8 cellular contexts compared by ENCODE assay signal in genomic region chr2:201149064-201149820, GRCh38. TPM values are rescaled to one million over a fixed set of nuclear protein-coding genes. Genes with fewer than 3 reads are reported as not detected.
DNase-seq lines count a peak whose midpoint lies in the region; ATAC-seq and TF ChIP-seq lines count a peak whose summit lies in the region.

No MANE protein-coding gene starts in this region.

- TSS peak; percentile 32 for BruUV-seq in MCF 10A (replicated peaks; lab: Mats Ljungman, UMichigan)

- CTCF ChIA-PET in activated CD4-positive, alpha-beta T cell treated with anti-CD3 and anti-CD28 coated beads for 36 hours (lab: Charles Lee) = interaction anchor here (1.0 to 1.2 kb wide), 3 partner anchors 10 to 44 kb away, joined by 3 to 5 read pairs (median 3); no protein-coding TSS in a partner anchor
- CTCF ChIA-PET in MCF 10A (lab: Yijun Ruan, JAX) = interaction anchor here (0.9 to 5.2 kb wide), 8 partner anchors 9 to 83 kb away, joined by 3 to 24 read pairs (median 6); no protein-coding TSS in a partner anchor

- peaks cover 58% of the 10 kb centered on the region for H3K36me3 Mint-ChIP-seq in activated CD4-positive, alpha-beta T cell treated with anti-CD3 and anti-CD28 coated beads for 36 hours (ENCODE audit: low read depth)
- peaks cover 75% of the 10 kb centered on the region for H3K36me3 Mint-ChIP-seq in MCF 10A (ENCODE audit: insufficient read depth, unreplicated experiment)

- H3K9me3 ChIP-seq in subcutaneous abdominal adipose tissue (ENCODE audit: control insufficient read depth in 5 of 5, low read length in 5 of 5) = no peaks in the 10 kb centered on the region

- POLR2A ChIA-PET in activated CD4-positive, alpha-beta T cell treated with anti-CD3 and anti-CD28 coated beads for 36 hours (lab: Charles Lee) = no interaction called here
- POLR2A ChIA-PET in MCF 10A (lab: Yijun Ruan, JAX) = interaction anchor here (0.7 to 12.7 kb wide), 14 partner anchors 9 to 259 kb away, joined by 3 to 198 read pairs (median 8); partner anchors contain the start of genes CFLAR, HYCC2, NDUFB3 and ORC2

- H3K27me3 ChIP-seq in subcutaneous abdominal adipose tissue (ENCODE audit: control insufficient read depth in 5 of 5, insufficient read depth in 4 of 5, low read length in 5 of 5) = no peaks in the 10 kb centered on the region

- H3K4me3 Mint-ChIP-seq in activated CD4-positive, alpha-beta T cell treated with anti-CD3 and anti-CD28 coated beads for 36 hours = no peak overlapping the region
- peak overlapping the region; percentile 61 for H3K4me3 Mint-ChIP-seq in MCF 10A (ENCODE audit: unreplicated experiment)

- TF ChIP-seq CTCF in MCF 10A (IDR thresholded peaks at IDR 0.05; ENCODE audit: unreplicated experiment) = no peak

- peak overlapping the region; percentile 92 for H3K27ac ChIP-seq in subcutaneous abdominal adipose tissue (ENCODE audit: low read depth, low read length)

- H3K36me3 ChIP-seq in subcutaneous abdominal adipose tissue (ENCODE audit: control insufficient read depth in 5 of 5, insufficient read depth in 5 of 5, low read length in 5 of 5) = peaks cover 36 to 71% (median 60%) of the 10 kb centered on the region in 5 donors

- H3K27me3 Mint-ChIP-seq in activated CD4-positive, alpha-beta T cell treated with anti-CD3 and anti-CD28 coated beads for 36 hours = no peaks in the 10 kb centered on the region
- H3K27me3 Mint-ChIP-seq in MCF 10A (ENCODE audit: insufficient read depth, unreplicated experiment) = no peaks in the 10 kb centered on the region

- peaks cover 4 to 43% (median 24%) of the 10 kb centered on the region in 5 donors for H3K4me1 ChIP-seq in subcutaneous abdominal adipose tissue (ENCODE audit: control insufficient read depth in 5 of 5, insufficient read depth in 5 of 5, low read length in 5 of 5)

- peak overlapping the region; percentile 73 for H3K27ac Mint-ChIP-seq in activated CD4-positive, alpha-beta T cell treated with anti-CD3 and anti-CD28 coated beads for 36 hours
- H3K27ac Mint-ChIP-seq in MCF 10A (ENCODE audit: low read depth, unreplicated experiment) = peak overlapping the region; percentile 97

- no peaks in the 10 kb centered on the region for H3K9me3 Mint-ChIP-seq in activated CD4-positive, alpha-beta T cell treated with anti-CD3 and anti-CD28 coated beads for 36 hours (ENCODE audit: low read depth)
- H3K9me3 Mint-ChIP-seq in MCF 10A (ENCODE audit: unreplicated experiment) = peaks cover 7% of the 10 kb centered on the region

- H3K4me3 ChIP-seq in subcutaneous abdominal adipose tissue (ENCODE audit: low read depth in 1 of 5, low read length in 5 of 5) = no peak overlapping the region

- peaks cover 32% of the 10 kb centered on the region for H3K4me1 Mint-ChIP-seq in activated CD4-positive, alpha-beta T cell treated with anti-CD3 and anti-CD28 coated beads for 36 hours
- H3K4me1 Mint-ChIP-seq in MCF 10A (ENCODE audit: insufficient read depth, unreplicated experiment) = peaks cover 45% of the 10 kb centered on the region

- intact Hi-C loops in activated CD4-positive, alpha-beta T cell treated with anti-CD3 and anti-CD28 coated beads for 36 hours (cut with DNase I, micrococcal nuclease) = loop anchor here in 1 of 2 experiments (2.0 kb wide), 1 partner anchor 16 kb away; no protein-coding TSS in a partner anchor
- intact Hi-C loops in MCF 10A (cut with micrococcal nuclease) (loop anchor here (2.0 kb wide), 1 partner anchor 22 kb away; no protein-coding TSS in a partner anchor), left colon (cut with DNase I, micrococcal nuclease) (no loop called here)

- no peak for DNase-seq in activated CD4-positive, alpha-beta T cell treated with anti-CD3 and anti-CD28 coated beads for 36 hours
- no peak for DNase-seq in activated CD4-positive, alpha-beta T cell treated with anti-CD3 and anti-CD28 coated beads, Interleukin-2, amount 50 U/mL, for 1 hour
- DNase-seq in MCF 10A (ENCODE audit: unreplicated experiment) (peak; percentile 82), left colon (no peak), NCI-H526 (lab: John Stamatoyannopoulos, UW) (no peak)

- H3K9ac ChIP-seq in subcutaneous abdominal adipose tissue (ENCODE audit: low read length in 5 of 5) = peak overlapping the region in 1 of 5 donors; percentile 12

- ATAC-seq in activated CD4-positive, alpha-beta T cell treated with anti-CD3 and anti-CD28 coated beads for 36 hours = no peak
- ATAC-seq in left colon (peak; percentile 84), HG02642 (IDR thresholded peaks at IDR 0.05; ENCODE audit: poor library complexity, unreplicated experiment) (no peak), GM19455 (IDR thresholded peaks at IDR 0.05; ENCODE audit: unreplicated experiment) (no peak)

RNA-seq across cellular contexts. Expression of gene CFLAR, which starts 33.3 kb away (rescaled TPM):
- total RNA-seq in activated CD4-positive, alpha-beta T cell treated with anti-CD3 and anti-CD28 coated beads for 36 hours = 100 to 1,000 TPM; 255 to 270 TPM
- total RNA-seq in MCF 10A (2022) = 69.2 and 70.1 TPM in 2 replicates
- 100 to 1,000 TPM; 139 to 152 TPM for total RNA-seq in left colon

RNA-seq across cellular contexts. Expression of gene CASP10, which starts 33.7 kb away (rescaled TPM):
- 10 to 100 TPM; 12.2 to 16.8 TPM for total RNA-seq in activated CD4-positive, alpha-beta T cell treated with anti-CD3 and anti-CD28 coated beads for 36 hours
- total RNA-seq in MCF 10A (2022) (0.19 and 0.27 TPM in 2 replicates), left colon (10 to 100 TPM; 44.3 to 56.0 TPM)

Comparison
In these comparisons a context has a peak if more than half of its experiments do, and no peak if none do; other contexts are left out.
1. RNA of gene CASP10, which starts 33.7 kb away (total RNA-seq): 44.3 to 56.0 TPM in left colon and 12.2 to 16.8 TPM in activated CD4-positive, alpha-beta T cell treated with anti-CD3 and anti-CD28 coated beads for 36 hours; 0.19 to 0.27 TPM in MCF 10A; every median in the first group is over 10 times any median in the second.